In genomic region chr19:40263440-40264313, GRCh38 we compare ENCODE assay signal across 1 cellular context.
TF ChIP-seq lines count a peak whose summit lies in the region.

No MANE protein-coding gene starts in this region.

TF ChIP-seq in GM23338, 12 proteins besides CTCF, POLR2A, EP300 and RAD21 (continued from another document):
- TF ChIP-seq ZNF462 (CRISPR knock-in tag; IDR thresholded peaks at IDR 0.05): no peak
- no peak for TF ChIP-seq NANOG (IDR thresholded peaks at IDR 0.05; ENCODE audit: borderline replicate concordance)
- no peak for TF ChIP-seq EZH2phosphoT487 (IDR thresholded peaks at IDR 0.05; ENCODE audit: unreplicated experiment)
- TF ChIP-seq ZNF331 (CRISPR knock-in tag; IDR thresholded peaks at IDR 0.05; ENCODE audit: low read depth): no peak
